Comparison of ENCODE assay signal across 28 cellular contexts in the genomic region with DNA sequence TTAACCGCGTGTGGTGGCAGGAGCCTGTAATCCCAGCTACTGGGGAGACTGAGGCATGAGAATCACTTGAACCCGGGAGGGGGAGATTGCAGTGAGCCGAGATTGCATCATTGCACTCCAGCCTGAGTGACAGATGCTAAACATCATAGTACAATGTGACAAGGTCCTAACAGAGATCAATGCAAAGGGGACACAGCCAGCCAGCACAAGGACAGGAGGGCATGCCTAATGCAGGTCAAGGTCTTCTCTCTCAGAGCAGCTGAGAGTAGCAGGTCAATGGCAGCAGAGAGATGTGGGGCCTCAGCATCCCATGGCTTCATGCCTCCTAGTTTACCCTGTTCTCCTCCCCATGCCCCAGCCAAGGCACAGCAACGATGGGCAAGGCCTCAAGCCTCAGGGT. TPM values are rescaled to one million over a fixed set of nuclear protein-coding genes. Genes with fewer than 3 reads are reported as not detected.
A peak's percentile ranks its signal among the peaks of the same experiment; 100 is the strongest.
DNase-seq lines count a peak whose midpoint lies in the region; ATAC-seq and TF ChIP-seq lines count a peak whose summit lies in the region.
"Had no signal": no experiment of that assay in that cellular context is flagged by ENCODE, and none has a peak within 500 bp of the region (broad histone marks: within the 10 kb centered on the region; RNA-seq: fewer than 3 reads in every experiment).

No MANE protein-coding gene starts in this region.

- TF ChIP-seq CTCF in endodermal cell (conservative IDR thresholded peaks at IDR 0.05) (no peak), type B pancreatic cell (conservative IDR thresholded peaks at IDR 0.05) (no peak)

- H3K9me3 Mint-ChIP-seq in endodermal cell (no peaks in the 10 kb centered on the region), type B pancreatic cell (no peaks in the 10 kb centered on the region)
- H3K9me3 Mint-ChIP-seq: CD4-positive, alpha-beta T cell; H9 had no signal

- H2BK120ac ChIP-seq in neuronal stem cell (ENCODE audit: low read depth, low read length), result no peak overlapping the region

- peak overlapping the region; percentile 35 for H3K18ac ChIP-seq in neuronal stem cell (ENCODE audit: low read length)

- H3K27ac ChIP-seq in endodermal cell (ENCODE audit: low read depth, low read length) (no peak overlapping the region), neuronal stem cell (replicated peaks; ENCODE audit: low read length) (no peak overlapping the region)
- H3K27ac ChIP-seq: A549; BLaER1 treated with 17β-estradiol and CSF1 and Interleukin-3, amounts not matched to agents 10 nM and 100 nM; GM23248; Peyer's patch had no signal

- H3K36me3 Mint-ChIP-seq in endodermal cell (ENCODE audit: low read depth), result no peaks in the 10 kb centered on the region
- no peaks in the 10 kb centered on the region for H3K36me3 Mint-ChIP-seq in type B pancreatic cell

- no peak overlapping the region for H2BK15ac ChIP-seq in neuronal stem cell (ENCODE audit: low read length)

- H3K4me3 Mint-ChIP-seq in endodermal cell, result no peak overlapping the region
- H3K4me3 Mint-ChIP-seq in type B pancreatic cell, result no peak overlapping the region
- H3K4me3 Mint-ChIP-seq: CD4-positive, alpha-beta T cell; H9 had no signal

- H3K36me3 ChIP-seq in endodermal cell (ENCODE audit: control insufficient read depth, insufficient read depth, low read length) (no peaks in the 10 kb centered on the region), neuronal stem cell (replicated peaks in 1 of 2; ENCODE audit: control insufficient read depth in 2 of 2, insufficient read depth in 2 of 2, low read length in 2 of 2) (no peaks in the 10 kb centered on the region)
- H3K36me3 ChIP-seq: BLaER1 treated with 17β-estradiol and CSF1 and Interleukin-3, amounts not matched to agents 10 nM and 100 nM; MG63; Peyer's patch had no signal

- no peaks in the 10 kb centered on the region for H3K4me1 ChIP-seq in endodermal cell (ENCODE audit: control insufficient read depth, insufficient read depth, low read length)
- H3K4me1 ChIP-seq in neuronal stem cell (ENCODE audit: control insufficient read depth in 2 of 2, insufficient read depth in 1 of 2, low read depth in 1 of 2, low read length in 2 of 2), result peaks cover 2 to 3% of the 10 kb centered on the region in 2 donors
- H3K4me1 ChIP-seq: A549, Peyer's patch had no signal

- H3K23ac ChIP-seq in neuronal stem cell (ENCODE audit: low read depth, low read length, poor library complexity), result peak overlapping the region; percentile 52

- H2BK12ac ChIP-seq in neuronal stem cell (ENCODE audit: low read length), result no peak overlapping the region

- H2BK5ac ChIP-seq in neuronal stem cell (ENCODE audit: low read length), result no peak overlapping the region

- H3K9me3 ChIP-seq in endodermal cell (ENCODE audit: control insufficient read depth, low read length) (no peaks in the 10 kb centered on the region), neuronal stem cell (replicated peaks in 1 of 2; ENCODE audit: control insufficient read depth in 2 of 2, insufficient read depth in 1 of 2, low read depth in 1 of 2, low read length in 2 of 2) (no peaks in the 10 kb centered on the region)
- H3K9me3 ChIP-seq: A549; BLaER1 treated with 17β-estradiol and CSF1 and Interleukin-3, amounts not matched to agents 10 nM and 100 nM; MG63; Peyer's patch had no signal

- H2AFZ ChIP-seq in neuronal stem cell (ENCODE audit: low read length), result no peak overlapping the region
- H2AFZ ChIP-seq: GM23248 had no signal

- no peak overlapping the region for H4K8ac ChIP-seq in neuronal stem cell (ENCODE audit: low read depth, low read length)

- H3K4me3 ChIP-seq in endodermal cell (ENCODE audit: low read length) (no peak overlapping the region), neuronal stem cell (ENCODE audit: low read length in 2 of 2) (no peak overlapping the region)
- H3K4me3 ChIP-seq: A549; BLaER1 treated with 17β-estradiol and CSF1 and Interleukin-3, amounts not matched to agents 10 nM and 100 nM; GM23248; MG63; Peyer's patch had no signal

- H3K4me1 Mint-ChIP-seq in endodermal cell (peaks cover 3% of the 10 kb centered on the region), type B pancreatic cell (ENCODE audit: unreplicated experiment) (peaks cover 9% of the 10 kb centered on the region)

- no peak overlapping the region for H3K14ac ChIP-seq in neuronal stem cell (ENCODE audit: low read length)

- H3K4me2 ChIP-seq in neuronal stem cell (ENCODE audit: insufficient read depth, low read length, poor library complexity, severe bottlenecking), result no peak overlapping the region
- H3K4me2 ChIP-seq: A549; BLaER1 treated with 17β-estradiol and CSF1 and Interleukin-3, amounts not matched to agents 10 nM and 100 nM had no signal

- H3K9ac ChIP-seq in endodermal cell (ENCODE audit: extremely low read depth, low read length, poor library complexity, severe bottlenecking) (no peak overlapping the region), neuronal stem cell (ENCODE audit: low read depth, low read length, poor library complexity) (no peak overlapping the region)
- H3K9ac ChIP-seq: BLaER1 treated with 17β-estradiol and CSF1 and Interleukin-3, amounts not matched to agents 10 nM and 100 nM; GM23248 had no signal

- H3K27me3 ChIP-seq in endodermal cell (ENCODE audit: control insufficient read depth, insufficient read depth, low read length, poor library complexity, severe bottlenecking) (no peaks in the 10 kb centered on the region), neuronal stem cell (ENCODE audit: control insufficient read depth in 3 of 3, insufficient read depth in 3 of 3, low read depth in 1 of 3, low read length in 3 of 3) (no peaks in the 10 kb centered on the region)
- H3K27me3 ChIP-seq: BLaER1 treated with 17β-estradiol and CSF1 and Interleukin-3, amounts not matched to agents 10 nM and 100 nM; MG63; Peyer's patch had no signal

- no peak overlapping the region for H4K91ac ChIP-seq in neuronal stem cell (ENCODE audit: low read depth, low read length, poor library complexity)

- H2AK5ac ChIP-seq in neuronal stem cell (ENCODE audit: low read depth, low read length), result no peak overlapping the region

- H3K27me3 Mint-ChIP-seq in endodermal cell (ENCODE audit: insufficient read depth) (peaks cover 7% of the 10 kb centered on the region), type B pancreatic cell (peaks cover 3% of the 10 kb centered on the region)

- peak; percentile 34 for DNase-seq in activated effector memory CD4-positive, alpha-beta T cell treated with anti-CD3 and anti-CD28 coated beads, Interleukin-2, amount 50 U/mL, for 16 hours
- no peak for DNase-seq in activated effector memory CD4-positive, alpha-beta T cell treated with Interleukin-2 at 50 U/mL for 16 hours
- DNase-seq in endodermal cell, result peak; percentile 16
- DNase-seq in neuronal stem cell (ENCODE audit: low spot score), result no peak
- DNase-seq in type B pancreatic cell (ENCODE audit: extremely low spot score, unreplicated experiment), result peak; percentile 31
- DNase-seq in epidermal melanocyte (ENCODE audit: insufficient read length, low spot score), result no peak
- DNase-seq in NOMO-1 treated with DMSO at 0.1 percent for 48 hours (lab: John Stamatoyannopoulos, UW; ENCODE audit: unreplicated experiment), result no peak
- DNase-seq: AML-193; CD4-positive, alpha-beta T cell; COR-L47; DMS53; GM23248; H9; KG1; MG63; NCI-H1694; NCI-H2081; NCI-H2227 treated with DMSO at 0.1 percent for 48 hours; NCI-H69; OCI-M1; SHP77 treated with DMSO at 0.1 percent for 48 hours had no signal

- H3K79me1 ChIP-seq in neuronal stem cell (ENCODE audit: low read depth, low read length), result no peaks in the 10 kb centered on the region

- no peak overlapping the region for H3K4ac ChIP-seq in neuronal stem cell (ENCODE audit: low read length)

- H3K27ac Mint-ChIP-seq in endodermal cell, result no peak overlapping the region
- no peak overlapping the region for H3K27ac Mint-ChIP-seq in type B pancreatic cell
- H3K27ac Mint-ChIP-seq: CD4-positive, alpha-beta T cell; H9 had no signal

- WGBS in endodermal cell (ENCODE audit: insufficient coverage in 1 of 2, insufficient read length in 1 of 2), 2 experiments, result 79 to 100% methylated on average over 2 to 5 of the region's 5 CpGs
- WGBS in neuronal stem cell (ENCODE audit: extremely low coverage in 2 of 2, insufficient read length in 2 of 2, insufficient replicate concordance in 1 of 2), 2 donors, result no CpG with 5 or more reads among the region's 5 CpGs

- no peak for ATAC-seq in HG02981 (IDR thresholded peaks at IDR 0.05; ENCODE audit: unreplicated experiment)
- ATAC-seq: A549 had no signal

RNA-seq across cellular contexts. Expression of a gene that starts 3.0 kb away (rescaled TPM):
- total RNA-seq in endodermal cell (10 to 100 TPM in 1 of 2 donors, 1 to 10 TPM in 1; 2.4 to 10.5 TPM), type B pancreatic cell (ENCODE audit: low replicate concordance) (11.0 and 14.1 TPM in 2 replicates)
- 7.2 TPM for polyA plus RNA-seq in endodermal cell (2013, experiment 1 of 2)
- polyA plus RNA-seq in endodermal cell (2013, experiment 2 of 2), result 18.5 TPM
- 7.6 TPM for polyA plus RNA-seq in neuronal stem cell (2013, experiment 1 of 2)
- polyA plus RNA-seq in neuronal stem cell (2013, experiment 2 of 2), result 14.7 TPM
- total RNA-seq: G401 had no signal

RNA-seq across cellular contexts. Expression of a gene that starts 8.5 kb away (rescaled TPM):
- total RNA-seq in endodermal cell (1 to 10 TPM in 1 of 2 donors, under 1 TPM in 1; 0.59 to 3.8 TPM), type B pancreatic cell (ENCODE audit: low replicate concordance) (1.8 and 9.4 TPM in 2 replicates)
- 0.50 TPM for polyA plus RNA-seq in endodermal cell (2013, experiment 1 of 2)
- polyA plus RNA-seq in endodermal cell (2013, experiment 2 of 2), result 0.70 TPM
- 0.96 TPM for polyA plus RNA-seq in neuronal stem cell (2013, experiment 1 of 2)
- polyA plus RNA-seq in neuronal stem cell (2013, experiment 2 of 2), result 1.2 TPM
- total RNA-seq: CD4-positive, alpha-beta T cell; Daoy; G401; GM23248; H9; NCI-H460; Peyer's patch had no signal
- polyA plus RNA-seq: A549 had no signal

RNA-seq across cellular contexts. Expression of a gene that starts 51.4 kb away (rescaled TPM):
- total RNA-seq in endodermal cell (not detected), type B pancreatic cell (ENCODE audit: low replicate concordance) (not detected in 2 replicates)
- polyA plus RNA-seq in endodermal cell (2013, experiment 1 of 2), result not detected
- polyA plus RNA-seq in endodermal cell (2013, experiment 2 of 2), result not detected
- not detected for polyA plus RNA-seq in neuronal stem cell (2013, experiment 1 of 2)
- polyA plus RNA-seq in neuronal stem cell (2013, experiment 2 of 2), result not detected
- total RNA-seq: CD4-positive, alpha-beta T cell; Daoy; GM23248; H9; NCI-H460; Peyer's patch had no signal
- polyA plus RNA-seq: A549, GM23248 had no signal

Comparison
In these comparisons a context has a peak if more than half of its experiments do, and no peak if none do; other contexts are left out.
1. DNase-seq: peak in activated effector memory CD4-positive, alpha-beta T cell treated with anti-CD3 and anti-CD28 coated beads, Interleukin-2, amount 50 U/mL, for 16 hours (single experiment), endodermal cell (single experiment) and type B pancreatic cell (single experiment); none in activated effector memory CD4-positive, alpha-beta T cell treated with Interleukin-2 at 50 U/mL for 16 hours (single experiment), neuronal stem cell (single experiment), epidermal melanocyte (single experiment) and NOMO-1 treated with DMSO at 0.1 percent for 48 hours (single experiment).